In the genomic region with DNA sequence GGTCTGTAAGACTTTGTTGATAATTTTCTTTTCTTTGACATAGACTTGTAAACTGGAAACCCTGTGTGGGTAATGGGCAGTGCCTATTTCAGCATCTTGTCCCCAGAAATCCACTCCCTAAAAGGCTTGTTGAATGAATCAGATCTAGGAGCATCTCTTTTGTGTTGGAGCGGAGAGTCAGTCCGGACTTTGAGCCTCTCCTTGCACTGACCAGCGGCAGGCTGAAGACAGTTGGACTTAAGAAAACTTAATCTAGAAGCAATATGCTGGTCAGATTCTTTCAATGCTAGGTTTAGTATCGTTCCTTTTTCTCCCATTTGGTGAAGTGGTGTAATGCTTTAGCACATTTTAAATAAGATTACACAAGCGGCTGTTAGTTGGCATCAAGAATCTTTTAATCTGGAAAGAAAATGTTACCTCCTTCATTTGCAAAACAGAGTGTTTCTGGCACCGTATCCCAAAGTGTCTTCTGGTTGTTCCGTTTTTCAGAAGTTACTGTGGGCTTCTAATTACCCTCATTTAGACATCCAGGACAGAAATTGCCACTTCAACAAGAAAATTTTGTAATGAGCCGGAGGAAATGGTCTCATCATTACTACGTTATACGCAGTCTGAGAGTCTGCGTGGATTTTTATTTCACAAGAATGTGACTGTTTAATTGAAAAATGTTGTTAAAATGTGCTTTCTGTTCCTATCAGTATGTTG, we compare ENCODE assay signal across 2 cellular contexts.
TF ChIP-seq lines count a peak whose summit lies in the region.

No MANE protein-coding gene starts in this region.

TF ChIP-seq in GM23338, 12 proteins besides CTCF, POLR2A, EP300 and RAD21 (continued from another document):
- TF ChIP-seq POLR2AphosphoS5 (IDR thresholded peaks at IDR 0.05; ENCODE audit: low read depth), result no peak

TF ChIP-seq in WTC11, 78 proteins besides CTCF, POLR2A, EP300 and RAD21 (continued from another document):
- TF ChIP-seq KAT7 (CRISPR knock-in tag; IDR thresholded peaks at IDR 0.05; ENCODE audit: borderline replicate concordance), result no peak
